ENCODE assay signal across 8 cellular contexts in the genomic region with DNA sequence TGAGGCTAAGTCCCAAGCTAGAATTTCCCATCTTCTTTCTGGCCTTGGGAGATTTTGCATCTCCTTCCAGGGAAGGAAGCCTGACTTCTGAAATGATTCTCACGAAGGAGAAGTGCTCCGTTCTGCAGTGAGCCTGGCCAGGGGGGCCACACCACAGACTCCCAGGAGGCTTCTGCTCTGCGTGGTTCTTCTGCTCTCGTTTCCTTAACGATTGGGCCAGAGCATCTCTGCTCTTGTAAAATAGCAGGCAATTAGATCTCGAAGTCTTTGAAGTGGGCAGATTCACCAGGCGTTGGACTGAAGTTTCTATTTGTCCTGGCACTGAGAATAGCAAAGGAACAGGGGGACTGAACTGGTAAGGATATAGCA. TPM values are rescaled to one million over a fixed set of nuclear protein-coding genes. Genes with fewer than 3 reads are reported as not detected.
DNase-seq lines count a peak whose midpoint lies in the region; ATAC-seq and TF ChIP-seq lines count a peak whose summit lies in the region.

No MANE protein-coding gene starts in this region.

- peaks cover 37 to 47% (median 45%) of the 10 kb centered on the region in 10 experiments for H3K4me1 ChIP-seq in BLaER1 treated with 17β-estradiol and CSF1 and Interleukin-3, amounts not matched to agents 10 nM and 100 nM
- H3K4me1 ChIP-seq in esophagus muscularis mucosa (peaks cover 0 to 15% (median 11%) of the 10 kb centered on the region in 4 donors), tibial artery (peaks cover 0 to 13% (median 7%) of the 10 kb centered on the region in 4 donors)

- no peak for TF ChIP-seq EP300 in esophagus muscularis mucosa (IDR thresholded peaks at IDR 0.05)

- TF ChIP-seq POLR2A in esophagus muscularis mucosa (IDR thresholded peaks at IDR 0.05; ENCODE audit: low read depth), result no peak

- H3K9me3 Mint-ChIP-seq in IgD-negative memory B cell (peaks cover 0 to 5% (median 3%) of the 10 kb centered on the region in 3 donors), osteocyte (ENCODE audit: unreplicated experiment) (peaks cover 6% of the 10 kb centered on the region)

- 0 out of 22 replicates have a peak, but pooled peaks cover 0 to 5% (median 0%) of the 10 kb centered on the region in 11 experiments for H3K36me3 ChIP-seq in BLaER1 treated with 17β-estradiol and CSF1 and Interleukin-3, amounts not matched to agents 10 nM and 100 nM
- H3K36me3 ChIP-seq in esophagus muscularis mucosa, result no peaks in the 10 kb centered on the region
- H3K36me3 ChIP-seq in tibial artery, result no peaks in the 10 kb centered on the region

- intact Hi-C loops in esophagus muscularis mucosa (cut with DNase I) (no loop called here), tibial artery (cut with DNase I; ENCODE audit: low total_unique reads) (no loop called here)

- peaks cover 26 to 46% (median 27%) of the 10 kb centered on the region in 3 donors for H3K4me1 Mint-ChIP-seq in IgD-negative memory B cell
- H3K4me1 Mint-ChIP-seq in osteocyte (ENCODE audit: unreplicated experiment), result peaks cover 4% of the 10 kb centered on the region

- peak overlapping the region; percentile 37 to 66 (median 56) for H3K4me3 ChIP-seq in BLaER1 treated with 17β-estradiol and CSF1 and Interleukin-3, amounts not matched to agents 10 nM and 100 nM
- H3K4me3 ChIP-seq in esophagus muscularis mucosa (peak overlapping the region; percentile 40 to 52 (median 49)), tibial artery (peak overlapping the region; percentile 41 to 43)

- no peak for TF ChIP-seq CTCF in esophagus muscularis mucosa (IDR thresholded peaks at IDR 0.05)
- no peak for TF ChIP-seq CTCF in tibial artery (IDR thresholded peaks at IDR 0.05)
- TF ChIP-seq CTCF in osteocyte (IDR thresholded peaks at IDR 0.05), result no peak

- H3K9me3 ChIP-seq in BLaER1 treated with 17β-estradiol and CSF1 and Interleukin-3, amounts not matched to agents 10 nM and 100 nM (replicated peaks in 1 of 11), result peaks cover 15 to 18% (median 17%) of the 10 kb centered on the region in 11 experiments
- H3K9me3 ChIP-seq in esophagus muscularis mucosa (peaks cover 0 to 11% (median 3%) of the 10 kb centered on the region in 4 donors), tibial artery (peaks cover 0 to 11% (median 9%) of the 10 kb centered on the region in 3 donors)

- 33% methylated on average over 7 of the region's 7 CpGs for WGBS in esophagus muscularis mucosa

- H3K4me3 Mint-ChIP-seq in IgD-negative memory B cell, result peak overlapping the region; percentile 87 to 99 (median 90)
- no peak overlapping the region for H3K4me3 Mint-ChIP-seq in osteocyte (ENCODE audit: unreplicated experiment)

- no peaks in the 10 kb centered on the region for H4K20me1 ChIP-seq in BLaER1 treated with 17β-estradiol and CSF1 and Interleukin-3, amounts not matched to agents 10 nM and 100 nM

- H3K27me3 Mint-ChIP-seq in IgD-negative memory B cell, result no peaks in the 10 kb centered on the region
- peaks cover 39% of the 10 kb centered on the region for H3K27me3 Mint-ChIP-seq in osteocyte (ENCODE audit: unreplicated experiment)

- H3K36me3 Mint-ChIP-seq in IgD-negative memory B cell (no peaks in the 10 kb centered on the region), osteocyte (ENCODE audit: unreplicated experiment) (no peaks in the 10 kb centered on the region)

- peak overlapping the region; percentile 65 to 98 (median 88) for H3K27ac Mint-ChIP-seq in IgD-negative memory B cell
- no peak overlapping the region for H3K27ac Mint-ChIP-seq in osteocyte (ENCODE audit: unreplicated experiment)

- no peaks in the 10 kb centered on the region; a peak in 1 of 22 replicates for H3K27me3 ChIP-seq in BLaER1 treated with 17β-estradiol and CSF1 and Interleukin-3, amounts not matched to agents 10 nM and 100 nM
- no peaks in the 10 kb centered on the region for H3K27me3 ChIP-seq in esophagus muscularis mucosa
- H3K27me3 ChIP-seq in tibial artery, result no peaks in the 10 kb centered on the region

- peak overlapping the region; percentile 88 to 98 (median 94) for H3K4me2 ChIP-seq in BLaER1 treated with 17β-estradiol and CSF1 and Interleukin-3, amounts not matched to agents 10 nM and 100 nM

- H3K27ac ChIP-seq in BLaER1 treated with 17β-estradiol and CSF1 and Interleukin-3, amounts not matched to agents 10 nM and 100 nM, result peak overlapping the region; percentile 50 to 96 (median 91); a peak in 21 of 22 replicates
- H3K27ac ChIP-seq in esophagus muscularis mucosa (replicated peaks in 1 of 4) (peak overlapping the region in 1 of 4 donors; percentile 30), tibial artery (no peak overlapping the region)

- ATAC-seq in GM19438 (IDR thresholded peaks at IDR 0.05; ENCODE audit: low read depth, unreplicated experiment), result peak; percentile 48

- DNase-seq in esophagus muscularis mucosa (ENCODE audit: extremely low spot score) (peak; percentile 91), tibial artery (no peak), osteocyte (ENCODE audit: extremely low spot score, unreplicated experiment) (no peak), cerebellar nuclear complex (lab: John Stamatoyannopoulos, UW) (no peak), NCI-H187 (lab: John Stamatoyannopoulos, UW) (no peak)

- H3K9ac ChIP-seq in BLaER1 treated with 17β-estradiol and CSF1 and Interleukin-3, amounts not matched to agents 10 nM and 100 nM, result peak overlapping the region; percentile 58 to 84 (median 80); a peak in 21 of 22 replicates

RNA-seq across cellular contexts. Expression of a gene that starts 6.7 kb away (rescaled TPM):
- polyA plus RNA-seq in IgD-negative memory B cell, result 21.9 TPM
- total RNA-seq in esophagus muscularis mucosa, result 10 to 100 TPM in 1 of 4 donors, 1 to 10 TPM in 3; 1.7 to 37.3 (median 4.4) TPM
- total RNA-seq in osteocyte, result not detected in 2 replicates

Comparison
In these comparisons a context has a peak if more than half of its experiments do, and no peak if none do; other contexts are left out.
1. H3K27ac ChIP-seq: peak in BLaER1 treated with 17β-estradiol and CSF1 and Interleukin-3, amounts not matched to agents 10 nM and 100 nM (11 of 11); none in tibial artery (0 of 2).
2. Peak in every context shown above with its lines, with median percentiles within 50 percentile points of each other: H3K4me3 ChIP-seq.